Comparison of ENCODE assay signal across 20 cellular contexts in genomic region chr2:118914721-118915453, GRCh38. TPM values are rescaled to one million over a fixed set of nuclear protein-coding genes. Genes with fewer than 3 reads are reported as not detected.
A peak's percentile ranks its signal among the peaks of the same experiment; 100 is the strongest.
DNase-seq lines count a peak whose midpoint lies in the region; ATAC-seq and TF ChIP-seq lines count a peak whose summit lies in the region.
"Had no signal": no experiment of that assay in that cellular context is flagged by ENCODE, and none has a peak within 500 bp of the region (broad histone marks: within the 10 kb centered on the region; RNA-seq: fewer than 3 reads in every experiment).

No MANE protein-coding gene starts in this region.

- peaks cover 41% of the 10 kb centered on the region for H3K4me1 ChIP-seq in PC-9 (replicated peaks; ENCODE audit: insufficient read depth)
- peaks cover 14% of the 10 kb centered on the region for H3K4me1 ChIP-seq in foreskin keratinocyte
- H3K4me1 ChIP-seq: BE2C had no signal

- H3F3A ChIP-seq in PC-9 (ENCODE audit: insufficient read depth, low read depth), result peaks cover 33% of the 10 kb centered on the region

- POLR2A ChIA-PET in PC-9 (lab: Charles Lee; ENCODE audit: unreplicated experiment), result no interaction called here

- ATAC-seq in foreskin keratinocyte, result no peak
- ATAC-seq in GM21367 (IDR thresholded peaks at IDR 0.05; ENCODE audit: unreplicated experiment), result no peak

- H4K20me1 ChIP-seq in PC-9 (ENCODE audit: insufficient read depth), result no peaks in the 10 kb centered on the region

- H3K36me3 Mint-ChIP-seq in type B pancreatic cell, result no peaks in the 10 kb centered on the region

- intact Hi-C loops in PC-9 (cut with micrococcal nuclease; ENCODE audit: unreplicated experiment), result no loop called here

- H3K27ac Mint-ChIP-seq in type B pancreatic cell, result peak overlapping the region; percentile 98
- H3K27ac Mint-ChIP-seq: CD4-positive, alpha-beta T cell; HFFc6 had no signal

- H3K4me3 ChIP-seq in PC-9, result no peak overlapping the region

- no peaks in the 10 kb centered on the region for H3K36me3 ChIP-seq in PC-9 (ENCODE audit: low read depth)
- H3K36me3 ChIP-seq: BE2C had no signal

- no peaks in the 10 kb centered on the region; the same call in none of the 2 replicates for H3K9me3 ChIP-seq in PC-9 (ENCODE audit: insufficient read depth, low read depth)
- H3K9me3 ChIP-seq: BE2C had no signal

- DNase-seq in NCI-H526 (lab: John Stamatoyannopoulos, UW), result peak; percentile 7 to 68
- DNase-seq in PC-9, result no peak
- DNase-seq in foreskin keratinocyte, result no peak
- no peak for DNase-seq in type B pancreatic cell (ENCODE audit: extremely low spot score, unreplicated experiment)
- no peak for DNase-seq in activated effector memory CD4-positive, alpha-beta T cell treated with anti-CD3 and anti-CD28 coated beads, Interleukin-2, amount 50 U/mL, for 16 hours
- no peak for DNase-seq in NCI-H524 (lab: John Stamatoyannopoulos, UW)
- DNase-seq: ACHN; BE2C; Calu3; CD4-positive, alpha-beta T cell; DMS 273 treated with DMSO at 0.1 percent for 48 hours; DMS53; DND-41; GOT3; H7 had no signal

- CTCF ChIA-PET in PC-9 (lab: Charles Lee), result no interaction called here

- H3K27ac ChIP-seq in PC-9 (peak overlapping the region; percentile 99), foreskin keratinocyte (peak overlapping the region; percentile 97)
- H3K27ac ChIP-seq: C4-2B, HL-60 had no signal

- TF ChIP-seq CTCF in PC-9 (conservative IDR thresholded peaks at IDR 0.05) (no peak), foreskin keratinocyte (conservative IDR thresholded peaks at IDR 0.05) (no peak), type B pancreatic cell (conservative IDR thresholded peaks at IDR 0.05) (no peak)

- no peak overlapping the region for H3K4me3 Mint-ChIP-seq in type B pancreatic cell
- H3K4me3 Mint-ChIP-seq: CD4-positive, alpha-beta T cell; HFFc6 had no signal

- no peaks in the 10 kb centered on the region for H3K79me2 ChIP-seq in PC-9 (ENCODE audit: low read depth)

- peaks cover 5% of the 10 kb centered on the region for H3K9me3 Mint-ChIP-seq in type B pancreatic cell
- H3K9me3 Mint-ChIP-seq: CD4-positive, alpha-beta T cell; HFFc6 had no signal

- peak overlapping the region; percentile 71 for H3K4me2 ChIP-seq in PC-9

- no peak overlapping the region for H2AFZ ChIP-seq in PC-9

- H3K27me3 ChIP-seq in PC-9 (ENCODE audit: insufficient read depth, low read depth) (no peaks in the 10 kb centered on the region), foreskin keratinocyte (no peaks in the 10 kb centered on the region)
- H3K27me3 ChIP-seq: BE2C had no signal

- peaks cover 7% of the 10 kb centered on the region for H3K4me1 Mint-ChIP-seq in type B pancreatic cell (ENCODE audit: unreplicated experiment)

- no peaks in the 10 kb centered on the region for H3K27me3 Mint-ChIP-seq in type B pancreatic cell
- H3K27me3 Mint-ChIP-seq: CD4-positive, alpha-beta T cell had no signal

- BruUV-seq in PC-9 (replicated peaks; lab: Mats Ljungman, UMichigan), result no TSS peak

- no peaks in the 10 kb centered on the region for H3K9me2 ChIP-seq in PC-9 (ENCODE audit: insufficient read depth)

RNA-seq across cellular contexts. Expression of gene MARCO, which starts 27.1 kb away (rescaled TPM):
- total RNA-seq in PC-9 (2021) (not detected in 2 replicates), foreskin keratinocyte (0.11 and 0.14 TPM in 2 replicates), type B pancreatic cell (ENCODE audit: low replicate concordance) (1.1 and 1.6 TPM in 2 replicates)
- 0.11 and 0.22 TPM in 2 replicates for polyA plus RNA-seq in foreskin keratinocyte
- total RNA-seq: Calu3, G401, H7, HFFc6 had no signal

Comparison
In these comparisons a context has a peak if more than half of its experiments do, and no peak if none do; other contexts are left out.
1. DNase-seq: peak in NCI-H526 (2 of 2); none in PC-9 (0 of 2), foreskin keratinocyte (0 of 2), type B pancreatic cell (single experiment), activated effector memory CD4-positive, alpha-beta T cell treated with anti-CD3 and anti-CD28 coated beads, Interleukin-2, amount 50 U/mL, for 16 hours (single experiment) and NCI-H524 (0 of 2).